In genomic region chr2:230873670-230874401, GRCh38 we compare ENCODE assay signal across 10 cellular contexts. TPM values are rescaled to one million over a fixed set of nuclear protein-coding genes. Genes with fewer than 3 reads are reported as not detected.
A peak's percentile ranks its signal among the peaks of the same experiment; 100 is the strongest.
DNase-seq lines count a peak whose midpoint lies in the region; ATAC-seq and TF ChIP-seq lines count a peak whose summit lies in the region.
"Had no signal": no experiment of that assay in that cellular context is flagged by ENCODE, and none has a peak within 500 bp of the region (broad histone marks: within the 10 kb centered on the region; RNA-seq: fewer than 3 reads in every experiment).

No MANE protein-coding gene starts in this region.

- no peak overlapping the region for H3K4me3 ChIP-seq in osteoblast (ENCODE audit: insufficient read depth, low read length)

- no peaks in the 10 kb centered on the region for H3K9me3 ChIP-seq in osteoblast (ENCODE audit: low read depth, low read length)
- H3K9me3 ChIP-seq: neutrophil had no signal

- H3K79me2 ChIP-seq in osteoblast (ENCODE audit: insufficient read depth, low read length): no peaks in the 10 kb centered on the region

- TF ChIP-seq CTCF in osteoblast (IDR thresholded peaks at IDR 0.05; ENCODE audit: extremely low read depth, low read depth, low read length): no peak

- H3K27me3 ChIP-seq in osteoblast (ENCODE audit: insufficient read depth, low read length): no peaks in the 10 kb centered on the region
- H3K27me3 ChIP-seq: neutrophil had no signal

- DNase-seq in osteoblast (ENCODE audit: insufficient read length, low spot score, missing footprints) (peak; percentile 80), RKO (ENCODE audit: low spot score) (no peak), T-helper 9 cell (no peak), hepatic stellate cell (ENCODE audit: low spot score) (no peak)

- no peak overlapping the region for H2AFZ ChIP-seq in osteoblast (ENCODE audit: low read length)

- H3K4me1 ChIP-seq in osteoblast (ENCODE audit: insufficient read depth, low read length): no peaks in the 10 kb centered on the region

- H3K4me2 ChIP-seq in osteoblast (ENCODE audit: insufficient read depth, low read length): no peak overlapping the region

- peak; percentile 66 for ATAC-seq in GM18870 (IDR thresholded peaks at IDR 0.05; ENCODE audit: unreplicated experiment)
- ATAC-seq in GM21526 (IDR thresholded peaks at IDR 0.05; ENCODE audit: low FRiP score, unreplicated experiment): peak; percentile 55
- ATAC-seq in HG03442 (IDR thresholded peaks at IDR 0.05; ENCODE audit: unreplicated experiment): peak; percentile 71
- ATAC-seq: HCT116 had no signal

- H3K27ac ChIP-seq in osteoblast (ENCODE audit: low read depth, low read length): no peak overlapping the region
- H3K27ac ChIP-seq: neutrophil had no signal

- H4K20me1 ChIP-seq in osteoblast (ENCODE audit: insufficient read depth, low read length): peaks cover 5% of the 10 kb centered on the region

- no peaks in the 10 kb centered on the region for H3K36me3 ChIP-seq in osteoblast (ENCODE audit: insufficient read depth, low read length)

RNA-seq across cellular contexts. Expression of gene ITM2C, which starts 9.1 kb away (rescaled TPM):
- 52.2 and 63.7 TPM in 2 replicates for total RNA-seq in osteoblast

RNA-seq across cellular contexts. Expression of gene GPR55, which starts 51.2 kb away (rescaled TPM):
- not detected in 2 replicates for total RNA-seq in osteoblast
- total RNA-seq: fibroblast of lung had no signal
